In the genomic region with DNA sequence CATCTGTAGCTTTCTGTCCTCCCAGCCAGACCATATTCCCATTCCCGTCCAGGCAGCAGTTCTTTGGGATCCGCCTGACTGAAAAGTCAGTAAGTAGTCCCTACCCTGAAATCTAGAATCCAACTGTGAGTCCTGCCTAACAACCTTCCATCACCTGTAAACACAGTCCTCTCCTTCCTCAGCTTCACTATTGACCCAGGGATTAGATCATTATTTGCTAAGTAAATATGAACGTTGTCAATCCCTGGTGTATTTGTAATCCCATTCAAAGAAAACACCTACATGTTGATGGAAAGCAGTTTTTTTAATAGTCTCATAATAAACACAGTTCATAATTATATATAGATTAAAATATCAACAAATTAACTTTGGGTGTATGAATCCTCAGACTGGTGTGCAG, we compare ENCODE assay signal across 8 cellular contexts. TPM values are rescaled to one million over a fixed set of nuclear protein-coding genes. Genes with fewer than 3 reads are reported as not detected.
DNase-seq lines count a peak whose midpoint lies in the region; ATAC-seq and TF ChIP-seq lines count a peak whose summit lies in the region.

No MANE protein-coding gene starts in this region.

- peak overlapping the region; percentile 73 for H2AFZ ChIP-seq in fibroblast of lung (ENCODE audit: low read length)

- no peak for ATAC-seq in activated CD8-positive, alpha-beta memory T cell treated with anti-CD3 and anti-CD28 coated beads, Interleukin-2, amount 10 ng/mL, durations not matched to agents 7 days and 5 days
- ATAC-seq in GM18909 (IDR thresholded peaks at IDR 0.05; ENCODE audit: poor library complexity, unreplicated experiment), result no peak
- ATAC-seq in HG03354 (IDR thresholded peaks at IDR 0.05; ENCODE audit: poor library complexity, severe bottlenecking, unreplicated experiment), result no peak

- H3K4me3 ChIP-seq in fibroblast of lung (replicated peaks in 1 of 4; ENCODE audit: control extremely low read depth in 1 of 4, insufficient read depth in 1 of 4, low read depth in 3 of 4, low read length in 4 of 4) (peak overlapping the region; percentile 82 to 94 (median 86)), skeletal muscle cell (ENCODE audit: low read depth, low read length) (peak overlapping the region; percentile 87)

- peaks cover 29% of the 10 kb centered on the region for H3K4me1 Mint-ChIP-seq in activated CD8-positive, alpha-beta memory T cell treated with anti-CD3 and anti-CD28 coated beads, Interleukin-2, amount 10 ng/mL, durations not matched to agents 7 days and 5 days

- no peak for TF ChIP-seq CTCF in fibroblast of lung (conservative IDR thresholded peaks at IDR 0.05 in 1 of 2, IDR thresholded peaks at IDR 0.05 in 1 of 2; ENCODE audit: low read depth in 1 of 2, low read length in 2 of 2)

- peak overlapping the region; percentile 32 for H3K27ac Mint-ChIP-seq in activated CD8-positive, alpha-beta memory T cell treated with anti-CD3 and anti-CD28 coated beads, Interleukin-2, amount 10 ng/mL, durations not matched to agents 7 days and 5 days

- no peak overlapping the region for H3K27ac ChIP-seq in fibroblast of lung (ENCODE audit: insufficient read depth, low read length)

- H3K9me3 Mint-ChIP-seq in activated CD8-positive, alpha-beta memory T cell treated with anti-CD3 and anti-CD28 coated beads, Interleukin-2, amount 10 ng/mL, durations not matched to agents 7 days and 5 days (ENCODE audit: low read depth), result no peaks in the 10 kb centered on the region

- no peak for DNase-seq in activated CD8-positive, alpha-beta memory T cell treated with anti-CD3 and anti-CD28 coated beads, Interleukin-2, amount 10 ng/mL, durations not matched to agents 7 days and 5 days
- no peak for DNase-seq in activated CD8-positive, alpha-beta memory T cell treated with anti-CD3 and anti-CD28 coated beads, Interleukin-2, amount 50 U/mL, for 48 hours
- DNase-seq in RKO (ENCODE audit: low spot score) (peak; percentile 16), fibroblast of lung (ENCODE audit: low read depth in 2 of 2) (no peak), skeletal muscle cell (ENCODE audit: low read depth) (no peak), nucleus accumbens (lab: John Stamatoyannopoulos, UW) (no peak)

- H4K20me1 ChIP-seq in fibroblast of lung (ENCODE audit: control insufficient read depth, extremely low read depth, insufficient read depth, low read length), result no peaks in the 10 kb centered on the region

- peaks cover 11% of the 10 kb centered on the region for H3K79me2 ChIP-seq in fibroblast of lung (ENCODE audit: control insufficient read depth, insufficient read depth, low read length)

- no peaks in the 10 kb centered on the region for H3K27me3 Mint-ChIP-seq in activated CD8-positive, alpha-beta memory T cell treated with anti-CD3 and anti-CD28 coated beads, Interleukin-2, amount 10 ng/mL, durations not matched to agents 7 days and 5 days

- H3K4me2 ChIP-seq in fibroblast of lung (ENCODE audit: extremely low read depth, insufficient read depth, low read length), result peak overlapping the region; percentile 80

- no peaks in the 10 kb centered on the region for H3K36me3 ChIP-seq in fibroblast of lung (ENCODE audit: control insufficient read depth, insufficient read depth, low read length)

- H3K9ac ChIP-seq in fibroblast of lung (ENCODE audit: insufficient read depth, low read length), result no peak overlapping the region

- CTCF ChIA-PET in activated CD8-positive, alpha-beta memory T cell treated with anti-CD3 and anti-CD28 coated beads, Interleukin-2, amount 10 ng/mL, durations not matched to agents 7 days and 5 days (lab: Charles Lee), result no interaction called here

- H3K4me1 ChIP-seq in fibroblast of lung (ENCODE audit: control insufficient read depth, extremely low read depth, insufficient read depth, low read length), result peaks cover 7% of the 10 kb centered on the region

- no peaks in the 10 kb centered on the region for H3K9me3 ChIP-seq in fibroblast of lung (ENCODE audit: control insufficient read depth, insufficient read depth, low read depth, low read length)

- H3K4me3 Mint-ChIP-seq in activated CD8-positive, alpha-beta memory T cell treated with anti-CD3 and anti-CD28 coated beads, Interleukin-2, amount 10 ng/mL, durations not matched to agents 7 days and 5 days, result peak overlapping the region; percentile 93

- H3K27me3 ChIP-seq in fibroblast of lung (ENCODE audit: control insufficient read depth, insufficient read depth, low read length), result no peaks in the 10 kb centered on the region

- H3K36me3 Mint-ChIP-seq in activated CD8-positive, alpha-beta memory T cell treated with anti-CD3 and anti-CD28 coated beads, Interleukin-2, amount 10 ng/mL, durations not matched to agents 7 days and 5 days, result peaks cover 16% of the 10 kb centered on the region

RNA-seq across cellular contexts. Expression of gene SAXO2, which starts 0.7 kb away (rescaled TPM):
- not detected for total RNA-seq in activated CD8-positive, alpha-beta memory T cell treated with anti-CD3 and anti-CD28 coated beads, Interleukin-2, amount 10 ng/mL, durations not matched to agents 7 days and 5 days
- 0.66 and 1.8 TPM in 2 replicates for total RNA-seq in fibroblast of lung
- polyA plus RNA-seq in fibroblast of lung, result 0.36 and 0.58 TPM in 2 replicates
- polyA plus RNA-seq in fibroblast of lung (2012), result 0.32 and 0.71 TPM in 2 replicates
- polyA minus RNA-seq in fibroblast of lung (ENCODE audit: low replicate concordance), result not detected in 2 replicates

RNA-seq across cellular contexts. Expression of gene EFL1, which starts 0.8 kb away (rescaled TPM):
- total RNA-seq in activated CD8-positive, alpha-beta memory T cell treated with anti-CD3 and anti-CD28 coated beads, Interleukin-2, amount 10 ng/mL, durations not matched to agents 7 days and 5 days, result 10 to 100 TPM; 27.2 to 29.4 TPM
- total RNA-seq in fibroblast of lung, result 21.8 and 29.9 TPM in 2 replicates
- 19.1 and 22.5 TPM in 2 replicates for polyA plus RNA-seq in fibroblast of lung
- 12.2 and 14.3 TPM in 2 replicates for polyA plus RNA-seq in fibroblast of lung (2012)
- polyA minus RNA-seq in fibroblast of lung (ENCODE audit: low replicate concordance), result 10.7 and 17.4 TPM in 2 replicates
